In the genomic region with DNA sequence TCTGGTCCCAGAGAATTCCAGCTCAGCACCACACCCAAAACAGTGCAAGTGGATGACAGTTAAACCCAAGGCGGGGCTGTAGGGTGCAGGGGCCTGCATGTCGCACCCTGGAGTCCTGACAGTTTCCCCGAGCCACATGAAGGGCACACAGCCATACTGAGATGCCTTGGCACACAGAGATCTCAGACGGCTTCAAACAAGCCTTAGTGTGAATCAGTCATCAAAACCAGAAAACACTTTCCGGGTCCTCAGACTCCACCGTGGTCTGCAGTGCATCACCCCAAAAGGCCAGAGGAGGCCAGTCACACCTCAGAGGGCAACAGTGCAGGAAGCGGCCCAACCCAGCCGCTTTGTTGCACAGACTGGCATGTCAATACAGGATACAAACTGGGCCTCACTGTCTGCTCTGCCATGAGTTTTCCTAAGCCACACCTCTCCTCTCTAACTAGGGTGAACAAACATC, we compare ENCODE assay signal across 8 cellular contexts.
DNase-seq lines count a peak whose midpoint lies in the region; ATAC-seq, FAIRE-seq and TF ChIP-seq lines count a peak whose summit lies in the region.

No MANE protein-coding gene starts in this region.

- peak; percentile 27 for ATAC-seq in HG02642 (IDR thresholded peaks at IDR 0.05; ENCODE audit: poor library complexity, unreplicated experiment)

- H3K36me3 Mint-ChIP-seq in progenitor cell of endocrine pancreas (ENCODE audit: insufficient read depth) (no peaks in the 10 kb centered on the region), Caco-2 (ENCODE audit: insufficient read depth, unreplicated experiment) (no peaks in the 10 kb centered on the region)

- no peaks in the 10 kb centered on the region for H3K27me3 ChIP-seq in colonic mucosa
- no peaks in the 10 kb centered on the region for H3K27me3 ChIP-seq in Caco-2 (replicated peaks; ENCODE audit: control insufficient read depth, insufficient read depth, low read length)

- intact Hi-C loops in colonic mucosa (cut with DNase I): loop anchor here (10.0 kb wide), 1 partner anchor 113 kb away; no protein-coding TSS in a partner anchor
- intact Hi-C loops in Caco-2 (cut with micrococcal nuclease; ENCODE audit: unreplicated experiment): no loop called here

- no peak overlapping the region for H3K4me3 ChIP-seq in colonic mucosa
- H3K4me3 ChIP-seq in Caco-2 (ENCODE audit: low read depth, low read length): no peak overlapping the region

- no peaks in the 10 kb centered on the region for H3K9me3 ChIP-seq in colonic mucosa
- H3K9me3 ChIP-seq in Caco-2: no peaks in the 10 kb centered on the region

- no peak for FAIRE-seq in GM12892 (lab: Jason Lieb, UNC)

- H3K4me1 Mint-ChIP-seq in progenitor cell of endocrine pancreas (ENCODE audit: low read depth): peaks cover 8% of the 10 kb centered on the region
- H3K4me1 Mint-ChIP-seq in Caco-2 (ENCODE audit: low read depth, unreplicated experiment): peaks cover 6% of the 10 kb centered on the region

- H3K4me1 ChIP-seq in colonic mucosa (peaks cover 9% of the 10 kb centered on the region), Caco-2 (no peaks in the 10 kb centered on the region)

- POLR2A ChIA-PET in RWPE1 (lab: Yijun Ruan, JAX; ENCODE audit: low non-redundant PET): interaction anchor here (1.0 kb wide), 1 partner anchor 255 kb away, joined by 3 read pairs; no protein-coding TSS in a partner anchor
- POLR2A ChIA-PET in Caco-2 (lab: Charles Lee): no interaction called here

- H3K9me3 Mint-ChIP-seq in progenitor cell of endocrine pancreas (ENCODE audit: low read depth): peaks cover 4% of the 10 kb centered on the region
- peaks cover 16% of the 10 kb centered on the region for H3K9me3 Mint-ChIP-seq in Caco-2 (ENCODE audit: unreplicated experiment)

- peak; percentile 74 for TF ChIP-seq CTCF in RWPE1 (conservative IDR thresholded peaks at IDR 0.05; ENCODE audit: low read depth)
- no peak for TF ChIP-seq CTCF in colonic mucosa (IDR thresholded peaks at IDR 0.05)
- peak; percentile 42 for TF ChIP-seq CTCF in progenitor cell of endocrine pancreas (IDR thresholded peaks at IDR 0.05; ENCODE audit: unreplicated experiment)
- no peak for TF ChIP-seq CTCF in Caco-2 (IDR thresholded peaks at IDR 0.05; ENCODE audit: insufficient read depth in 1 of 2, low read depth in 1 of 2, low read length in 1 of 2, severe bottlenecking in 1 of 2, unreplicated experiment in 1 of 2)

- DNase-seq in GM12892 (ENCODE audit: insufficient read length) (no peak), RWPE1 (ENCODE audit: low spot score) (peak; percentile 86), colonic mucosa (peak; percentile 75), progenitor cell of endocrine pancreas (ENCODE audit: low spot score, unreplicated experiment) (no peak), NCI-H526 treated with DMSO at 0.1 percent for 48 hours (lab: John Stamatoyannopoulos, UW) (no peak), GM03348 (ENCODE audit: low spot score) (no peak), Caco-2 (no peak)

- peak; percentile 78 for TF ChIP-seq POLR2A in GM12892 (IDR thresholded peaks at IDR 0.05; ENCODE audit: low read depth, low read length)

- no TSS peak for BruUV-seq in Caco-2 (replicated peaks; lab: Mats Ljungman, UMichigan)

- no peaks in the 10 kb centered on the region for H3K36me3 ChIP-seq in colonic mucosa
- no peaks in the 10 kb centered on the region for H3K36me3 ChIP-seq in Caco-2 (ENCODE audit: control insufficient read depth, insufficient read depth, low read length)

- H3K27ac ChIP-seq in RWPE1 (peak overlapping the region; percentile 84), colonic mucosa (peak overlapping the region; percentile 61)

- H3K27ac Mint-ChIP-seq in progenitor cell of endocrine pancreas: peak overlapping the region; percentile 29
- no peak overlapping the region for H3K27ac Mint-ChIP-seq in Caco-2 (ENCODE audit: unreplicated experiment)

- H3K27me3 Mint-ChIP-seq in progenitor cell of endocrine pancreas (no peaks in the 10 kb centered on the region), Caco-2 (ENCODE audit: insufficient read depth, unreplicated experiment) (no peaks in the 10 kb centered on the region)

- H3K9ac ChIP-seq in colonic mucosa (ENCODE audit: low read depth in 2 of 2, low read length in 2 of 2): peak overlapping the region; percentile 8 to 59

- CTCF ChIA-PET in RWPE1 (lab: Yijun Ruan, JAX): interaction anchor here (0.6 to 1.2 kb wide), 5 partner anchors 13 to 1200 kb away, joined by 3 to 9 read pairs (median 3); no protein-coding TSS in a partner anchor
- CTCF ChIA-PET in Caco-2 (lab: Charles Lee): no interaction called here

- H3K4me3 Mint-ChIP-seq in progenitor cell of endocrine pancreas (ENCODE audit: low read depth) (no peak overlapping the region), Caco-2 (ENCODE audit: unreplicated experiment) (no peak overlapping the region)

Comparison
In these comparisons a context has a peak if more than half of its experiments do, and no peak if none do; other contexts are left out.
1. DNase-seq: peak in RWPE1 (single experiment) and colonic mucosa (single experiment); none in GM12892 (single experiment), progenitor cell of endocrine pancreas (single experiment), NCI-H526 treated with DMSO at 0.1 percent for 48 hours (single experiment), GM03348 (single experiment) and Caco-2 (0 of 2).
2. CTCF ChIP-seq: peak in RWPE1 (single experiment) and progenitor cell of endocrine pancreas (single experiment); none in colonic mucosa (single experiment) and Caco-2 (0 of 2).